ENCODE assay signal across 8 cellular contexts in the genomic region with DNA sequence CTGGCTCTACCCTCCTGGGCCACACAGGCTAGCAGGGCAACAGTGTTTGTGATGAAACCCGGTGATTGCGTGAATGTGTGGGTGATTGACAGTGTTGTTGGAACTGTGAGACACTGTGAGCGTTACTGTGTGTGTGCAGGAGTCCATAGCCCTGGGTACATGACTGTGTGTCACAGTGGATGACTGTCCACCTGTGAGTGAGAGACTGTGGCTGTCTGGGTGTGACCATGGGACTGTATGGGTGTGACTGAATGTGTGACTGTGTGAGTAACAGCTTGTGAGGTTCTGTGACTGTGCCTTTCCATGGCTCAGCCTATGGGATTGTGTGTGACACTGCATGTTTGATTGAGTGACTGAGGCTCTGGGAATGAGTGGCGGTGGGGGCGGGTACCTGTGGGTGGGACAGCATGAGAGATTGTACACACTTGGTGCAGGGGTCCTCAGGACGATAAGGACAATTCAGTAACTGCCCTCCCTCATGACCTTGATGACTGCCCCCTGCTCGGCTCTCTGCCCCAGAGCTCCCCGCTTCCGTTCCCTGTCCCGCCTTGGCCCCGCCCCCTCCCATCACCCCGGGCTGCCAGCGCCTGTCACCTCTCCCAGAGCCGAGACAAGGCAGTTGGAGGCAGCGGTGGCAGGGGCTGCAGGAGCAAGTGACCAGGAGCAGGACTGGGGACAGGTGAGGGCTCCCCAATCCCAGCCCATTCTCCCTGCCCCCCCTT.
A peak's percentile ranks its signal among the peaks of the same experiment; 100 is the strongest.
DNase-seq lines count a peak whose midpoint lies in the region; ATAC-seq and TF ChIP-seq lines count a peak whose summit lies in the region.

A gene with protein sequence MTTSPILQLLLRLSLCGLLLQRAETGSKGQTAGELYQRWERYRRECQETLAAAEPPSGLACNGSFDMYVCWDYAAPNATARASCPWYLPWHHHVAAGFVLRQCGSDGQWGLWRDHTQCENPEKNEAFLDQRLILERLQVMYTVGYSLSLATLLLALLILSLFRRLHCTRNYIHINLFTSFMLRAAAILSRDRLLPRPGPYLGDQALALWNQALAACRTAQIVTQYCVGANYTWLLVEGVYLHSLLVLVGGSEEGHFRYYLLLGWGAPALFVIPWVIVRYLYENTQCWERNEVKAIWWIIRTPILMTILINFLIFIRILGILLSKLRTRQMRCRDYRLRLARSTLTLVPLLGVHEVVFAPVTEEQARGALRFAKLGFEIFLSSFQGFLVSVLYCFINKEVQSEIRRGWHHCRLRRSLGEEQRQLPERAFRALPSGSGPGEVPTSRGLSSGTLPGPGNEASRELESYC (plus strand): TSS at position 602 of the 722 bp plus-strand sequence. CDS start 1,300 bp downstream, outside the sequence.

- peaks cover 12% of the 10 kb centered on the region for H3K27me3 ChIP-seq in HL-60 (ENCODE audit: insufficient read depth, poor library complexity, severe bottlenecking)
- H3K27me3 ChIP-seq in SU-DHL-6 (ENCODE audit: low read length) = no peaks in the 10 kb centered on the region
- H3K27me3 ChIP-seq in iPS-18a (ENCODE audit: control insufficient read depth, insufficient read depth, low read length) = peaks cover 53% of the 10 kb centered on the region

- no peaks in the 10 kb centered on the region for H4K20me1 ChIP-seq in SU-DHL-6 (ENCODE audit: low read depth, low read length)

- H3K9me3 Mint-ChIP-seq in activated naive CD8-positive, alpha-beta T cell treated with anti-CD3 and anti-CD28 coated beads, Interleukin-2, amount 50 U/mL, for 24 hours = no peaks in the 10 kb centered on the region

- 0 out of 2 replicates have a peak, but pooled peaks cover 5% of the 10 kb centered on the region for H3F3A ChIP-seq in SU-DHL-6 (ENCODE audit: insufficient read depth)

- no peaks in the 10 kb centered on the region for H3K9me2 ChIP-seq in SU-DHL-6 (replicated peaks; ENCODE audit: insufficient read depth, low read length)

- H3K9me3 ChIP-seq in SU-DHL-6 (ENCODE audit: insufficient read depth, low read length) = no peaks in the 10 kb centered on the region
- no peaks in the 10 kb centered on the region for H3K9me3 ChIP-seq in iPS-18a (ENCODE audit: control insufficient read depth, low read depth, low read length)

- peak within 1 kb of the TSS; percentile 80 for H3K4me3 Mint-ChIP-seq in activated naive CD8-positive, alpha-beta T cell treated with anti-CD3 and anti-CD28 coated beads, Interleukin-2, amount 50 U/mL, for 24 hours

- H3K36me3 ChIP-seq in SU-DHL-6 (ENCODE audit: low read length) = no peaks in the 10 kb centered on the region
- H3K36me3 ChIP-seq in iPS-18a (ENCODE audit: control insufficient read depth, low read depth, low read length) = no peaks in the 10 kb centered on the region

- peak within 1 kb of the TSS; percentile 71 for H2AFZ ChIP-seq in SU-DHL-6 (ENCODE audit: low read depth, low read length, severe bottlenecking)

- peaks cover 23% of the 10 kb centered on the region for H3K27me3 Mint-ChIP-seq in activated naive CD8-positive, alpha-beta T cell treated with anti-CD3 and anti-CD28 coated beads, Interleukin-2, amount 50 U/mL, for 24 hours

- ATAC-seq in activated naive CD8-positive, alpha-beta T cell treated with anti-CD3 and anti-CD28 coated beads, Interleukin-2, amount 50 U/mL, for 24 hours = peak; percentile 98
- no peak for ATAC-seq in HG03139 (IDR thresholded peaks at IDR 0.05; ENCODE audit: unreplicated experiment)

- no peaks in the 10 kb centered on the region for H3K36me3 Mint-ChIP-seq in activated naive CD8-positive, alpha-beta T cell treated with anti-CD3 and anti-CD28 coated beads, Interleukin-2, amount 50 U/mL, for 24 hours (ENCODE audit: low read depth)

- H3K27ac Mint-ChIP-seq in activated naive CD8-positive, alpha-beta T cell treated with anti-CD3 and anti-CD28 coated beads, Interleukin-2, amount 50 U/mL, for 24 hours = peak within 1 kb of the TSS; percentile 76

- H3K4me3 ChIP-seq in HL-60 (replicated peaks; ENCODE audit: insufficient read depth, low read length) = peak within 1 kb of the TSS; percentile 48
- H3K4me3 ChIP-seq in SU-DHL-6 (ENCODE audit: insufficient read depth, low read length, poor library complexity, severe bottlenecking) = peak within 1 kb of the TSS; percentile 74
- H3K4me3 ChIP-seq in iPS-18a (ENCODE audit: low read length) = peak within 1 kb of the TSS; percentile 42

- H3K4me2 ChIP-seq in SU-DHL-6 (ENCODE audit: low read depth, low read length, poor library complexity, severe bottlenecking) = peak within 1 kb of the TSS; percentile 88

- peaks cover 33% of the 10 kb centered on the region for H3K4me1 Mint-ChIP-seq in activated naive CD8-positive, alpha-beta T cell treated with anti-CD3 and anti-CD28 coated beads, Interleukin-2, amount 50 U/mL, for 24 hours

- H3K79me2 ChIP-seq in SU-DHL-6 (ENCODE audit: insufficient read depth, low read length) = no peaks in the 10 kb centered on the region

- peaks cover 7% of the 10 kb centered on the region for H3K4me1 ChIP-seq in iPS-18a (ENCODE audit: control insufficient read depth, low read depth, low read length)

- H3K9ac ChIP-seq in SU-DHL-6 (ENCODE audit: low read length) (peak within 1 kb of the TSS; percentile 73), iPS-18a (ENCODE audit: low read length) (no peak within 1 kb of the TSS)

- no peak within 1 kb of the TSS for H3K27ac ChIP-seq in HL-60 (replicated peaks)
- H3K27ac ChIP-seq in SU-DHL-6 (ENCODE audit: low read depth, low read length) = peak within 1 kb of the TSS; percentile 34
- H3K27ac ChIP-seq in iPS-18a (ENCODE audit: low read length) = no peak within 1 kb of the TSS

- TF ChIP-seq CTCF in HL-60 (IDR thresholded peaks at IDR 0.05; ENCODE audit: insufficient read depth, low read length) = no peak
- no peak for TF ChIP-seq CTCF in SU-DHL-6 (IDR thresholded peaks at IDR 0.05; ENCODE audit: insufficient read depth, low read length, poor library complexity, severe bottlenecking)

- DNase-seq in CMK (ENCODE audit: low read depth) = peak; percentile 58
- DNase-seq in HL-60 (ENCODE audit: low read depth in 1 of 2, low spot score in 1 of 2) = peak in 1 of 2 experiments; percentile 63
- peak; percentile 76 for DNase-seq in activated naive CD8-positive, alpha-beta T cell treated with anti-CD3 and anti-CD28 coated beads, Interleukin-2, amount 50 U/mL, for 24 hours
- peak; percentile 85 for DNase-seq in stimulated activated CD4-positive, alpha-beta T cell treated with anti-CD3 and anti-CD28 coated beads, Interleukin-15, amount 100 ng/mL, for 24 hours
- no peak for DNase-seq in cortex of kidney (lab: John Stamatoyannopoulos, UW)
